Comparison of ENCODE assay signal across 8 cellular contexts in the genomic region with DNA sequence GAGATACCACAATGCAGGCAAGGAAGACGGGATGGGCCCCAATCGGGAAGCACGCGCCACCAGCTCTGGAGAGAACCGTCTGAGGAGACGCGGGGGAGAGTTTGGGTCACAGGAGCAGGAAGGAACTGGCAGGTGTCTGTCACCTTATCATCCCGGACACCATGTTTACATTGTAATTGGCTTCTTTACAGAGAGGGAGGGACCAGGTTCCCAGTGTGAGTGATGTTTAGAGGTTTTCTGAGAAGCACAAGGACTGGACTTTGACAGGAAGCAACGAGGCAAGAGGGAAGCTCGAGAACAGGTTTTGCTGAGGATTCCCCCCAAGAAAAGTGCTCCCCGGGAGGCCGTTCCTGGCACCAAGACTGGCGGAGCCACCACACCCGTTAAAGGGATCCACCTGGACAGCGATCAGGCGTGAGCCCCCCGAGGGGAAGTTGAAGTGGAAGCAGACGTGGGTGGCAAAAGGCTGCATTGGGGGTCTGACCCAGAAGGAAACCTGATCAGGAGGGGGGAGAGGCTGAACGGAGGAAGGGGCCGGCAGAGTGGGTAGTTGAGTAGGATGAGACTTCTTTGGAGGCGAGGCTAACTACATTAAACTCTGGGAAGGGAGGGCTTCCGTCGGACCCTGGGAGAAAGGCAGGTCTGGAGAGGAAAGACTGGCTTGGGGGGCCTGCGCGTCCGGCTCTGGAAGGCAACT. TPM values are rescaled to one million over a fixed set of nuclear protein-coding genes. Genes with fewer than 3 reads are reported as not detected.
A peak's percentile ranks its signal among the peaks of the same experiment; 100 is the strongest.
DNase-seq lines count a peak whose midpoint lies in the region; ATAC-seq and TF ChIP-seq lines count a peak whose summit lies in the region.

No MANE protein-coding gene starts in this region.

- peak overlapping the region; percentile 53 for H3K4ac ChIP-seq in trophoblast cell (ENCODE audit: low read depth, low read length)

- no peaks in the 10 kb centered on the region for H3K27me3 Mint-ChIP-seq in activated naive CD8-positive, alpha-beta T cell treated with anti-CD3 and anti-CD28 coated beads, Interleukin-2, amount 50 U/mL, for 24 hours

- peaks cover 0 to 2% of the 10 kb centered on the region in 2 experiments for H3K4me1 ChIP-seq in trophoblast cell (ENCODE audit: control insufficient read depth in 1 of 2, insufficient read depth in 2 of 2, low read length in 2 of 2)

- WGBS in trophoblast cell (ENCODE audit: extremely low coverage, insufficient coverage, insufficient read length): no CpG with 5 or more reads among the region's 26 CpGs

- CTCF ChIA-PET in RWPE1 (lab: Yijun Ruan, JAX): no interaction called here

- H3K36me3 ChIP-seq in trophoblast cell (ENCODE audit: control insufficient read depth in 1 of 2, insufficient read depth in 2 of 2, low read length in 2 of 2): no peaks in the 10 kb centered on the region

- H3K14ac ChIP-seq in trophoblast cell (ENCODE audit: low read length): peak overlapping the region; percentile 92

- peak overlapping the region; percentile 47 for H3K23ac ChIP-seq in trophoblast cell (ENCODE audit: low read length)

- H3K79me1 ChIP-seq in trophoblast cell (ENCODE audit: low read length): peaks cover 8% of the 10 kb centered on the region

- H3K9me3 Mint-ChIP-seq in activated naive CD8-positive, alpha-beta T cell treated with anti-CD3 and anti-CD28 coated beads, Interleukin-2, amount 50 U/mL, for 24 hours: no peaks in the 10 kb centered on the region

- H3K4me2 ChIP-seq in trophoblast cell (ENCODE audit: low read length): peak overlapping the region; percentile 99

- peaks cover 61% of the 10 kb centered on the region for H3K4me1 Mint-ChIP-seq in activated naive CD8-positive, alpha-beta T cell treated with anti-CD3 and anti-CD28 coated beads, Interleukin-2, amount 50 U/mL, for 24 hours

- no peak for TF ChIP-seq CTCF in RWPE1 (conservative IDR thresholded peaks at IDR 0.05; ENCODE audit: low read depth)

- H3K9me3 ChIP-seq in trophoblast cell (ENCODE audit: insufficient read depth, low read depth, low read length): no peaks in the 10 kb centered on the region

- peaks cover 5% of the 10 kb centered on the region for H3K36me3 Mint-ChIP-seq in activated naive CD8-positive, alpha-beta T cell treated with anti-CD3 and anti-CD28 coated beads, Interleukin-2, amount 50 U/mL, for 24 hours (ENCODE audit: low read depth)

- peak overlapping the region; percentile 92 for H4K8ac ChIP-seq in trophoblast cell (ENCODE audit: low read depth, low read length)

- peak overlapping the region; percentile 91 for H3K27ac ChIP-seq in RWPE1
- H3K27ac ChIP-seq in trophoblast cell (ENCODE audit: low read depth, low read length): peak overlapping the region; percentile 98

- intact Hi-C loops in left cardiac atrium (cut with DNase I): loop anchor here in 1 of 2 donors (10.0 kb wide), 1 partner anchor 53 kb away; no protein-coding TSS in a partner anchor

- peak overlapping the region; percentile 97 for H3K4me3 Mint-ChIP-seq in activated naive CD8-positive, alpha-beta T cell treated with anti-CD3 and anti-CD28 coated beads, Interleukin-2, amount 50 U/mL, for 24 hours

- peak overlapping the region; percentile 73 for H3K18ac ChIP-seq in trophoblast cell (ENCODE audit: low read length)

- H2AFZ ChIP-seq in trophoblast cell (ENCODE audit: insufficient read depth, low read length, poor library complexity): no peak overlapping the region

- peak; percentile 23 to 25 for DNase-seq in AML-193 (lab: John Stamatoyannopoulos, UW)
- DNase-seq in HK-2 (ENCODE audit: unreplicated experiment): peak; percentile 51
- peak; percentile 30 for DNase-seq in RWPE1 (ENCODE audit: low spot score)
- peak; percentile 37 for DNase-seq in activated naive CD8-positive, alpha-beta T cell treated with anti-CD3 and anti-CD28 coated beads, Interleukin-2, amount 50 U/mL, for 24 hours
- peak; percentile 41 for DNase-seq in left cardiac atrium
- DNase-seq in trophoblast cell: peak; percentile 6 to 43

- peaks cover 8% of the 10 kb centered on the region for H3K79me2 ChIP-seq in trophoblast cell (ENCODE audit: control insufficient read depth, insufficient read depth, low read length, poor library complexity)

- H3K9ac ChIP-seq in trophoblast cell (ENCODE audit: low read length): peak overlapping the region; percentile 92

- peak overlapping the region; percentile 86 for H2BK5ac ChIP-seq in trophoblast cell (ENCODE audit: low read depth, low read length, poor library complexity)

- ATAC-seq in GM18867 (IDR thresholded peaks at IDR 0.05; ENCODE audit: unreplicated experiment): peak; percentile 35
- peak; percentile 58 for ATAC-seq in activated naive CD8-positive, alpha-beta T cell treated with anti-CD3 and anti-CD28 coated beads, Interleukin-2, amount 50 U/mL, for 24 hours
- peak; percentile 28 to 32 for ATAC-seq in left cardiac atrium
- no peak for ATAC-seq in HG03469 (IDR thresholded peaks at IDR 0.05; ENCODE audit: unreplicated experiment)

- peak overlapping the region; percentile 25 for H4K12ac ChIP-seq in trophoblast cell (ENCODE audit: low read depth, low read length)

- peak overlapping the region; percentile 25 for H2AK5ac ChIP-seq in trophoblast cell (ENCODE audit: low read length)

- no peak overlapping the region for H2BK120ac ChIP-seq in trophoblast cell (ENCODE audit: insufficient read depth, low read length, poor library complexity)

- POLR2A ChIA-PET in RWPE1 (lab: Yijun Ruan, JAX; ENCODE audit: low non-redundant PET): interaction anchor here (0.6 kb wide), 1 partner anchor 27 kb away, joined by 5 read pairs; no protein-coding TSS in a partner anchor

- H3K4me3 ChIP-seq in trophoblast cell (ENCODE audit: low read depth, low read length): peak overlapping the region; percentile 98

- peak overlapping the region; percentile 89 for H4K91ac ChIP-seq in trophoblast cell (ENCODE audit: low read depth, low read length)

- peak overlapping the region; percentile 96 for H3K27ac Mint-ChIP-seq in activated naive CD8-positive, alpha-beta T cell treated with anti-CD3 and anti-CD28 coated beads, Interleukin-2, amount 50 U/mL, for 24 hours

- H3K27me3 ChIP-seq in trophoblast cell (ENCODE audit: insufficient read depth, low read length): no peaks in the 10 kb centered on the region

- H2BK12ac ChIP-seq in trophoblast cell (ENCODE audit: low read length): peak overlapping the region; percentile 25

RNA-seq across cellular contexts. Expression of a gene that starts 0.9 kb away (rescaled TPM):
- total RNA-seq in left cardiac atrium: 10 to 100 TPM; 59.5 to 64.8 TPM
- 53.3 and 53.4 TPM in 2 replicates for polyA plus RNA-seq in trophoblast cell (2013)
